ENCODE assay signal across 16 cellular contexts in genomic region chr21:17088500-17088899, GRCh38.
DNase-seq lines count a peak whose midpoint lies in the region; ATAC-seq and TF ChIP-seq lines count a peak whose summit lies in the region.
"Had no signal": no experiment of that assay in that cellular context is flagged by ENCODE, and none has a peak within 500 bp of the region (broad histone marks: within the 10 kb centered on the region; RNA-seq: fewer than 3 reads in every experiment).

No MANE protein-coding gene starts in this region.

- no peak overlapping the region for H2BK120ac ChIP-seq in mesendoderm (ENCODE audit: low read depth, low read length)

- no peak overlapping the region for H3K4me3 Mint-ChIP-seq in T-cell
- no peak overlapping the region for H3K4me3 Mint-ChIP-seq in naive thymus-derived CD4-positive, alpha-beta T cell
- H3K4me3 Mint-ChIP-seq: CD4-positive, CD25-positive, alpha-beta regulatory T cell had no signal

- no peak overlapping the region for H3K4me2 ChIP-seq in mesendoderm (ENCODE audit: low read length)
- H3K4me2 ChIP-seq: BLaER1 had no signal

- H3K27me3 Mint-ChIP-seq in T-cell: no peaks in the 10 kb centered on the region
- no peaks in the 10 kb centered on the region for H3K27me3 Mint-ChIP-seq in naive thymus-derived CD4-positive, alpha-beta T cell
- H3K27me3 Mint-ChIP-seq: CD4-positive, CD25-positive, alpha-beta regulatory T cell had no signal

- no peak overlapping the region for H3K56ac ChIP-seq in mesendoderm (ENCODE audit: low read length)

- no peaks in the 10 kb centered on the region for H3K4me1 ChIP-seq in mesendoderm (ENCODE audit: control insufficient read depth, low read depth, low read length)
- H3K4me1 ChIP-seq in naive thymus-derived CD4-positive, alpha-beta T cell (ENCODE audit: control insufficient read depth in 2 of 2, insufficient read depth in 2 of 2, low read length in 2 of 2): no peaks in the 10 kb centered on the region
- H3K4me1 ChIP-seq: BLaER1 had no signal

- no peak overlapping the region for H4K8ac ChIP-seq in mesendoderm (ENCODE audit: low read depth, low read length)

- POLR2A ChIA-PET in T-cell (lab: Charles Lee): no interaction called here
- POLR2A ChIA-PET in naive thymus-derived CD4-positive, alpha-beta T cell (lab: Charles Lee): no interaction called here

- no peak for ATAC-seq in T-cell (replicated peaks in 1 of 4)
- ATAC-seq in naive thymus-derived CD4-positive, alpha-beta T cell: no peak
- ATAC-seq: GM12878 had no signal

- peaks cover 4 to 8% (median 7%) of the 10 kb centered on the region in 3 donors for H3K9me3 Mint-ChIP-seq in T-cell
- H3K9me3 Mint-ChIP-seq in naive thymus-derived CD4-positive, alpha-beta T cell: peaks cover 0 to 17% (median 6%) of the 10 kb centered on the region in 11 donors

- no peaks in the 10 kb centered on the region for H3K79me2 ChIP-seq in mesendoderm (ENCODE audit: control insufficient read depth, insufficient read depth, low read length)

- H4K5ac ChIP-seq in mesendoderm (ENCODE audit: low read length): no peak overlapping the region

- H2BK5ac ChIP-seq in mesendoderm (ENCODE audit: low read length): peak overlapping the region; percentile 12

- no peak for TF ChIP-seq CTCF in 22Rv1 (IDR thresholded peaks at IDR 0.05)

- H3K9ac ChIP-seq in mesendoderm (ENCODE audit: low read length): no peak overlapping the region
- H3K9ac ChIP-seq: BLaER1 had no signal

- H3K9me3 ChIP-seq in naive thymus-derived CD4-positive, alpha-beta T cell (ENCODE audit: control insufficient read depth in 2 of 3, low read length in 3 of 3): no peaks in the 10 kb centered on the region
- H3K9me3 ChIP-seq: BLaER1 had no signal

- CTCF ChIA-PET in T-cell (lab: Charles Lee): no interaction called here
- CTCF ChIA-PET in naive thymus-derived CD4-positive, alpha-beta T cell (lab: Charles Lee): no interaction called here

- no peak overlapping the region for H3K27ac Mint-ChIP-seq in T-cell
- no peak overlapping the region for H3K27ac Mint-ChIP-seq in naive thymus-derived CD4-positive, alpha-beta T cell
- H3K27ac Mint-ChIP-seq: CD4-positive, CD25-positive, alpha-beta regulatory T cell had no signal

- no peak overlapping the region for H3K4ac ChIP-seq in mesendoderm (ENCODE audit: low read depth, low read length)

- H3K36me3 ChIP-seq in mesendoderm (ENCODE audit: control insufficient read depth, insufficient read depth, low read length): no peaks in the 10 kb centered on the region
- H3K36me3 ChIP-seq in naive thymus-derived CD4-positive, alpha-beta T cell (ENCODE audit: control insufficient read depth in 2 of 3, insufficient read depth in 3 of 3, low read length in 3 of 3): no peaks in the 10 kb centered on the region
- H3K36me3 ChIP-seq: BLaER1 had no signal

- no peak overlapping the region for H3K4me3 ChIP-seq in mesendoderm (ENCODE audit: low read length)
- H3K4me3 ChIP-seq in naive thymus-derived CD4-positive, alpha-beta T cell (ENCODE audit: low read length): no peak overlapping the region
- H3K4me3 ChIP-seq: BLaER1, GM12878 had no signal

- H3K79me1 ChIP-seq in mesendoderm (ENCODE audit: low read length): no peaks in the 10 kb centered on the region

- no peak overlapping the region for H2BK15ac ChIP-seq in mesendoderm (replicated peaks; ENCODE audit: low read depth)

- H3K23ac ChIP-seq in mesendoderm (ENCODE audit: low read length): no peak overlapping the region

- no peak overlapping the region for H2AK5ac ChIP-seq in mesendoderm (ENCODE audit: low read length)

- H3K27me3 ChIP-seq in mesendoderm (ENCODE audit: insufficient read depth, low read length, poor library complexity): no peaks in the 10 kb centered on the region
- H3K27me3 ChIP-seq in naive thymus-derived CD4-positive, alpha-beta T cell (ENCODE audit: control insufficient read depth in 2 of 2, insufficient read depth in 2 of 2, low read length in 2 of 2): no peaks in the 10 kb centered on the region
- H3K27me3 ChIP-seq: BLaER1 had no signal

- DNase-seq in mesendoderm (no peak), COLO668 (lab: John Stamatoyannopoulos, UW; ENCODE audit: unreplicated experiment) (no peak), DMS153 treated with DMSO at 0.1 percent for 48 hours (lab: John Stamatoyannopoulos, UW; ENCODE audit: unreplicated experiment) (no peak), T-cell (no peak)
- DNase-seq in naive thymus-derived CD4-positive, alpha-beta T cell: no peak
- DNase-seq: 8988T; AML-193; Calu3; CD4-positive, CD25-positive, alpha-beta regulatory T cell; DMS 273 treated with DMSO at 0.1 percent for 48 hours; H7 had no signal

- no peaks in the 10 kb centered on the region for H3K36me3 Mint-ChIP-seq in T-cell
- H3K36me3 Mint-ChIP-seq in naive thymus-derived CD4-positive, alpha-beta T cell: no peaks in the 10 kb centered on the region
- H3K36me3 Mint-ChIP-seq: CD4-positive, CD25-positive, alpha-beta regulatory T cell had no signal

- intact Hi-C loops in naive thymus-derived CD4-positive, alpha-beta T cell (cut with micrococcal nuclease): no loop called here

- whole genome bisulfite sequencing in mesendoderm (ENCODE audit: extremely low coverage, insufficient coverage, low lambda C conversion rate): no CpG with 5 or more reads among the region's 4 CpGs

- no peaks in the 10 kb centered on the region for H3K4me1 Mint-ChIP-seq in T-cell
- H3K4me1 Mint-ChIP-seq in naive thymus-derived CD4-positive, alpha-beta T cell: no peaks in the 10 kb centered on the region
- H3K4me1 Mint-ChIP-seq: CD4-positive, CD25-positive, alpha-beta regulatory T cell had no signal

- H3K18ac ChIP-seq in mesendoderm (ENCODE audit: low read length): no peak overlapping the region

- H3K27ac ChIP-seq in 22Rv1 (peak overlapping the region; percentile 65), angular gyrus (ENCODE audit: low read depth, low read length) (peak overlapping the region; percentile 58), mesendoderm (ENCODE audit: low read depth, low read length) (no peak overlapping the region), temporal lobe (ENCODE audit: low read depth, low read length) (peak overlapping the region; percentile 90)
- H3K27ac ChIP-seq in naive thymus-derived CD4-positive, alpha-beta T cell (ENCODE audit: low read depth, low read length): no peak overlapping the region
- H3K27ac ChIP-seq: BLaER1 had no signal

Comparison
In these comparisons a context has a peak if more than half of its experiments do, and no peak if none do; other contexts are left out.
1. H3K27ac ChIP-seq: peak in 22Rv1 (single experiment), angular gyrus (single experiment) and temporal lobe (single experiment); none in mesendoderm (single experiment) and naive thymus-derived CD4-positive, alpha-beta T cell (single experiment).